ENCODE assay signal across 9 cellular contexts in genomic region chr1:77539510-77540142, GRCh38.
DNase-seq lines count a peak whose midpoint lies in the region; ATAC-seq lines count a peak whose summit lies in the region.
"Had no signal": no experiment of that assay in that cellular context is flagged by ENCODE, and none has a peak within 500 bp of the region (broad histone marks: within the 10 kb centered on the region; RNA-seq: fewer than 3 reads in every experiment).

No MANE protein-coding gene starts in this region.

- peak overlapping the region; percentile 22 for H3K4me3 ChIP-seq in SJCRH30

- H3K27ac ChIP-seq in SJCRH30 (peak overlapping the region; percentile 73), temporal lobe (ENCODE audit: low read depth, low read length) (peak overlapping the region; percentile 79)
- H3K27ac ChIP-seq: C4-2B had no signal

- no peaks in the 10 kb centered on the region for H3K36me3 ChIP-seq in SJCRH30

- DNase-seq in NCI-H1417 (lab: John Stamatoyannopoulos, UW), result peak in 2 of 3 experiments; percentile 37 to 65
- DNase-seq in NCI-H1417 treated with DMSO at 0.1 percent for 48 hours (lab: John Stamatoyannopoulos, UW), result no peak
- peak; percentile 44 to 60 for DNase-seq in SJCRH30
- DNase-seq in Right ventricle myocardium superior, result no peak
- DNase-seq in GOT3 (lab: John Stamatoyannopoulos, UW), result no peak

- intact Hi-C loops in Right ventricle myocardium superior (cut with DNase I), result no loop called here

- ATAC-seq in Right ventricle myocardium superior (ENCODE audit: poor library complexity), result peak; percentile 67
- no peak for ATAC-seq in GM18502 (IDR thresholded peaks at IDR 0.05; ENCODE audit: poor library complexity, unreplicated experiment)
- no peak for ATAC-seq in HG03342 (IDR thresholded peaks at IDR 0.05; ENCODE audit: unreplicated experiment)

- peaks cover 24% of the 10 kb centered on the region for H3K4me1 ChIP-seq in SJCRH30

- H3K9me3 ChIP-seq in SJCRH30 (replicated peaks), result no peaks in the 10 kb centered on the region; the same call in 1 of the 2 replicates

- H3K27me3 ChIP-seq in SJCRH30, result no peaks in the 10 kb centered on the region

Comparison
In these comparisons a context has a peak if more than half of its experiments do, and no peak if none do; other contexts are left out.
1. DNase-seq: peak in NCI-H1417 (2 of 3) and SJCRH30 (2 of 2); none in NCI-H1417 treated with DMSO at 0.1 percent for 48 hours (single experiment), Right ventricle myocardium superior (single experiment) and GOT3 (single experiment).